In genomic region chr1:66493731-66494130, GRCh38 we compare ENCODE assay signal across 20 cellular contexts. TPM values are rescaled to one million over a fixed set of nuclear protein-coding genes. Genes with fewer than 3 reads are reported as not detected.
"Had no signal": no experiment of that assay in that cellular context is flagged by ENCODE, and none has a peak within 500 bp of the region (broad histone marks: within the 10 kb centered on the region; RNA-seq: fewer than 3 reads in every experiment).

No MANE protein-coding gene starts in this region.

- H3K27ac ChIP-seq: lower lobe of right lung, neutrophil had no signal

- H3K27me3 ChIP-seq: neutrophil had no signal

- H3K36me3 Mint-ChIP-seq: activated naive CD4-positive, alpha-beta T cell treated with anti-CD3 and anti-CD28 coated beads, Interleukin-2, amount 10 ng/mL, durations not matched to agents 7 days and 5 days; natural killer cell had no signal

- H3K27me3 Mint-ChIP-seq: activated naive CD4-positive, alpha-beta T cell treated with anti-CD3 and anti-CD28 coated beads, Interleukin-2, amount 10 ng/mL, durations not matched to agents 7 days and 5 days; dendritic cell treated with granulocyte-macrophage colony-stimulating factor and Interleukin-4, amounts not matched to agents 40 ng/mL and 50 ng/mL, for 4 days had no signal

- H3K27ac Mint-ChIP-seq: activated CD4-positive, alpha-beta T cell treated with anti-CD3 and anti-CD28 coated beads, Interleukin-2, amount 10 ng/mL, durations not matched to agents 7 days and 5 days; activated naive CD4-positive, alpha-beta T cell treated with anti-CD3 and anti-CD28 coated beads, Interleukin-2, amount 10 ng/mL, durations not matched to agents 7 days and 5 days; activated naive CD8-positive, alpha-beta T cell treated with anti-CD3 and anti-CD28 coated beads, Interleukin-2, amount 50 U/mL, for 24 hours; dendritic cell treated with granulocyte-macrophage colony-stimulating factor and Interleukin-4, amounts not matched to agents 40 ng/mL and 50 ng/mL, for 4 days; natural killer cell had no signal

- H3K9me3 Mint-ChIP-seq: activated CD4-positive, alpha-beta T cell treated with anti-CD3 and anti-CD28 coated beads, Interleukin-2, amount 10 ng/mL, durations not matched to agents 7 days and 5 days; activated naive CD4-positive, alpha-beta T cell treated with anti-CD3 and anti-CD28 coated beads, Interleukin-2, amount 10 ng/mL, durations not matched to agents 7 days and 5 days; activated naive CD8-positive, alpha-beta T cell treated with anti-CD3 and anti-CD28 coated beads, Interleukin-2, amount 50 U/mL, for 24 hours; activated T-cell treated with anti-CD3 and anti-CD28 coated beads, Interleukin-2, amount 50 U/mL, for 4 hours; dendritic cell treated with granulocyte-macrophage colony-stimulating factor and Interleukin-4, amounts not matched to agents 40 ng/mL and 50 ng/mL, for 4 days; natural killer cell had no signal

- H3K4me3 ChIP-seq: lower lobe of right lung had no signal

- H3K4me3 Mint-ChIP-seq: activated CD4-positive, alpha-beta T cell treated with anti-CD3 and anti-CD28 coated beads, Interleukin-2, amount 10 ng/mL, durations not matched to agents 7 days and 5 days; activated naive CD4-positive, alpha-beta T cell treated with anti-CD3 and anti-CD28 coated beads, Interleukin-2, amount 10 ng/mL, durations not matched to agents 7 days and 5 days; activated naive CD8-positive, alpha-beta T cell treated with anti-CD3 and anti-CD28 coated beads, Interleukin-2, amount 50 U/mL, for 24 hours; activated T-cell treated with anti-CD3 and anti-CD28 coated beads, Interleukin-2, amount 50 U/mL, for 4 hours; dendritic cell treated with granulocyte-macrophage colony-stimulating factor and Interleukin-4, amounts not matched to agents 40 ng/mL and 50 ng/mL, for 4 days; natural killer cell had no signal

- DNase-seq: activated CD4-positive, alpha-beta T cell treated with anti-CD3 and anti-CD28 coated beads, Interleukin-2, amount 10 ng/mL, durations not matched to agents 7 days and 5 days; activated CD8-positive, alpha-beta memory T cell treated with anti-CD3 and anti-CD28 coated beads, Interleukin-2, amount 50 U/mL, for 4 hours; activated naive CD4-positive, alpha-beta T cell treated with anti-CD3 and anti-CD28 coated beads, Interleukin-2, amount 10 ng/mL, durations not matched to agents 7 days and 5 days; activated naive CD8-positive, alpha-beta T cell treated with anti-CD3 and anti-CD28 coated beads, Interleukin-2, amount 50 U/mL, for 24 hours; activated T-cell treated with anti-CD3 and anti-CD28 coated beads, Interleukin-2, amount 50 U/mL, for 4 hours; aorta; effector CD8-positive, alpha-beta T cell; foreskin melanocyte; glutamatergic neuron; hypothalamus; islet precursor cell; lower lobe of right lung; natural killer cell; stimulated activated naive CD4-positive, alpha-beta T cell; T1000 had no signal

- H3K4me1 Mint-ChIP-seq: activated CD4-positive, alpha-beta T cell treated with anti-CD3 and anti-CD28 coated beads, Interleukin-2, amount 10 ng/mL, durations not matched to agents 7 days and 5 days; activated naive CD4-positive, alpha-beta T cell treated with anti-CD3 and anti-CD28 coated beads, Interleukin-2, amount 10 ng/mL, durations not matched to agents 7 days and 5 days; activated naive CD8-positive, alpha-beta T cell treated with anti-CD3 and anti-CD28 coated beads, Interleukin-2, amount 50 U/mL, for 24 hours; natural killer cell had no signal

- H3K4me1 ChIP-seq: lower lobe of right lung had no signal

- ATAC-seq: activated CD4-positive, CD25-positive, alpha-beta regulatory T cell treated with anti-CD3 and anti-CD28 coated beads, Interleukin-2, amount 50 U/mL, for 24 hours; activated naive CD8-positive, alpha-beta T cell treated with anti-CD3 and anti-CD28 coated beads, Interleukin-2, amount 50 U/mL, for 24 hours; activated T-cell treated with anti-CD3 and anti-CD28 coated beads, Interleukin-2, amount 50 U/mL, for 4 hours; esophagus mucosa; lower lobe of right lung; natural killer cell had no signal

- H3K36me3 ChIP-seq: lower lobe of right lung, neutrophil had no signal

- H3K9me3 ChIP-seq: lower lobe of right lung, neutrophil had no signal

RNA-seq across cellular contexts. Expression of gene SGIP1, which starts 40.2 kb away (rescaled TPM):
- total RNA-seq: activated CD4-positive, alpha-beta T cell treated with anti-CD3 and anti-CD28 coated beads, Interleukin-2, amount 10 ng/mL, durations not matched to agents 7 days and 5 days; activated T-cell treated with anti-CD3 and anti-CD28 coated beads, Interleukin-2, amount 50 U/mL, for 4 hours; T-helper 1 cell treated with Interleukin-12 subunit alpha and Interleukin-12 subunit beta and Interleukin-4 antibody, amounts not matched to agents 30 ng/mL and 1 ng/mL, for 36 hours had no signal
